In genomic region chr3:64214002-64214696, GRCh38 we compare ENCODE assay signal across 1 cellular context.
TF ChIP-seq lines count a peak whose summit lies in the region.

No MANE protein-coding gene starts in this region.

TF ChIP-seq in GM23338, 12 proteins besides CTCF, POLR2A, EP300 and RAD21 (continued from another document):
- TF ChIP-seq ZNF462 (CRISPR knock-in tag; IDR thresholded peaks at IDR 0.05) (no peak), EZH2phosphoT487 (IDR thresholded peaks at IDR 0.05; ENCODE audit: unreplicated experiment) (no peak), REST (IDR thresholded peaks at IDR 0.05; ENCODE audit: unreplicated experiment) (no peak), ZNF114 (CRISPR knock-in tag; IDR thresholded peaks at IDR 0.05) (no peak), EZH2 (IDR thresholded peaks at IDR 0.05; ENCODE audit: low read depth, unreplicated experiment) (no peak), JUNB (IDR thresholded peaks at IDR 0.05; ENCODE audit: unreplicated experiment) (no peak)
- TF ChIP-seq, protein P1, sequence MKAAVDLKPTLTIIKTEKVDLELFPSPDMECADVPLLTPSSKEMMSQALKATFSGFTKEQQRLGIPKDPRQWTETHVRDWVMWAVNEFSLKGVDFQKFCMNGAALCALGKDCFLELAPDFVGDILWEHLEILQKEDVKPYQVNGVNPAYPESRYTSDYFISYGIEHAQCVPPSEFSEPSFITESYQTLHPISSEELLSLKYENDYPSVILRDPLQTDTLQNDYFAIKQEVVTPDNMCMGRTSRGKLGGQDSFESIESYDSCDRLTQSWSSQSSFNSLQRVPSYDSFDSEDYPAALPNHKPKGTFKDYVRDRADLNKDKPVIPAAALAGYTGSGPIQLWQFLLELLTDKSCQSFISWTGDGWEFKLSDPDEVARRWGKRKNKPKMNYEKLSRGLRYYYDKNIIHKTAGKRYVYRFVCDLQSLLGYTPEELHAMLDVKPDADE (IDR thresholded peaks at IDR 0.05) = no peak
TF ChIP-seq in GM23338: peak in this region for 0.
